1 cellular context compared by ENCODE assay signal in the genomic region with DNA sequence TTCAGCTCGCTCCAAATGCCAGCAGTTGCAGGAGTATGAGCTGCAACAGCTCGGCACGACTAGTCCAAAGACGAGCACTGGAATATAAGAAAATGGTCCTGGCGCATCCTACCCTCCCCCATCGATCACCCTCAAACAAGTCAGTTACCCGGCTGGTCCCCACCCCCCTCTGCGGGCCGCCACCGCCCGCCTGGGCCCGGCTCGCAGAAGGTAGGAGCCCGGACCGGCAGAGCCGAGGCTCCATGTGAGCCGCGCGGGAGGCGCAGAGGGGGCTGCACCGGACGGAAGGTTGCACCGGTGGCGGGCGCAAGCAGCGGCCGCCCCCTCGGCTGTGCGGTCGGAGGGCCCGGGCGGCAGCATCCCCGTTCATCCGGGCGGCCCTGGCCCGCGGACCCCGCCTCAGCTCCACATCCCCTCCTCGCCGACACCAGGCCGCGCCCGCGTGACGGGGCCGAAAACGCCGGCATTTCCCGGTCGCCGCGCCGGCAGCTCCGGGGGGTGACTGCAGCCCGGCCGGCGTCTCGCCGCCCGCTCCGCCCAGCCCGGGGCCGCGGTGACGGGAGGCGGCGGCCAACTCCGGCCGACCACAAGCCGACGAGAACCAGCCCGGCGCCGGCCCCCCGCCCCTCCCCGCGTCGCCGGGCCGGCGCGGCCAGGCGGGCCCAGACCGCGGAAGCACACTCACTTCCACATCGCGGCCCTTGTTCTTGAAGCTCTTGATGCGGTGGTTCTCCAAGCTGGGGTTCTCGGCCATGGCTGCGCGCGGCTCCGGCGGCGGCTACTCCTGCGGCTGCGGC.
TF ChIP-seq lines count a peak whose summit lies in the region.

No MANE protein-coding gene starts in this region.

TF ChIP-seq in K562, 482 proteins besides CTCF, POLR2A, EP300 and RAD21 (continued from another document):
- TF ChIP-seq, protein P1, sequence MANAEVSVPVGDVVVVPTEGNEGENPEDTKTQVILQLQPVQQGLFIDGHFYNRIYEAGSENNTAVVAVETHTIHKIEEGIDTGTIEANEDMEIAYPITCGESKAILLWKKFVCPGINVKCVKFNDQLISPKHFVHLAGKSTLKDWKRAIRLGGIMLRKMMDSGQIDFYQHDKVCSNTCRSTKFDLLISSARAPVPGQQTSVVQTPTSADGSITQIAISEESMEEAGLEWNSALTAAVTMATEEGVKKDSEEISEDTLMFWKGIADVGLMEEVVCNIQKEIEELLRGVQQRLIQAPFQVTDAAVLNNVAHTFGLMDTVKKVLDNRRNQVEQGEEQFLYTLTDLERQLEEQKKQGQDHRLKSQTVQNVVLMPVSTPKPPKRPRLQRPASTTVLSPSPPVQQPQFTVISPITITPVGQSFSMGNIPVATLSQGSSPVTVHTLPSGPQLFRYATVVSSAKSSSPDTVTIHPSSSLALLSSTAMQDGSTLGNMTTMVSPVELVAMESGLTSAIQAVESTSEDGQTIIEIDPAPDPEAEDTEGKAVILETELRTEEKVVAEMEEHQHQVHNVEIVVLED (CRISPR knock-in tag; IDR thresholded peaks at IDR 0.05), result no peak
- TF ChIP-seq RBFOX2 (IDR thresholded peaks at IDR 0.05; ENCODE audit: low read depth, low read length) (no peak; the same call in 1 of the 2 replicates), ZC3H8 (IDR thresholded peaks at IDR 0.05) (no peak), CHD1 (IDR thresholded peaks at IDR 0.05; ENCODE audit: low read length) (peak; percentile 59), RUNX1 (IDR thresholded peaks at IDR 0.05; ENCODE audit: low read depth) (no peak), SMAD2 (IDR thresholded peaks at IDR 0.05; ENCODE audit: low read depth, low read length) (no peak), CXXC5 (CRISPR knock-in tag; IDR thresholded peaks at IDR 0.05) (peak; percentile 3; the same call in 1 of the 2 replicates), HNRNPL (IDR thresholded peaks at IDR 0.05; ENCODE audit: low read depth, low read length) (no peak; the same call in 1 of the 2 replicates), ZBTB7A (IDR thresholded peaks at IDR 0.05; ENCODE audit: borderline replicate concordance, control insufficient read depth, low read depth, low read length) (peak; percentile 51; the same call in 1 of the 2 replicates), ZNF780A (CRISPR knock-in tag; IDR thresholded peaks at IDR 0.05) (no peak), YY1 (IDR thresholded peaks at IDR 0.05; ENCODE audit: borderline replicate concordance in 1 of 3, control insufficient read depth in 1 of 3, extremely low read depth in 1 of 3, insufficient read depth in 3 of 3, insufficient read length in 1 of 3, insufficient replicate concordance in 2 of 3, low read depth in 1 of 3, low read length in 2 of 3) (peak in 1 of 3 experiments; percentile 37), PURB (CRISPR knock-in tag; IDR thresholded peaks at IDR 0.05; ENCODE audit: low read depth) (no peak), BDP1 (IDR thresholded peaks at IDR 0.05; ENCODE audit: insufficient read depth, insufficient read length) (no peak), ZNF282 (CRISPR knock-in tag; IDR thresholded peaks at IDR 0.05) (no peak), ZNF143 (CRISPR knock-in tag; IDR thresholded peaks at IDR 0.05) (no peak), CREM (IDR thresholded peaks at IDR 0.05; ENCODE audit: low read depth) (no peak), NFRKB (IDR thresholded peaks at IDR 0.05; ENCODE audit: low read depth) (no peak), POLR2G (IDR thresholded peaks at IDR 0.05; ENCODE audit: low read depth, low read length) (peak; percentile 9; the same call in 1 of the 2 replicates)
- TF ChIP-seq, protein P2, sequence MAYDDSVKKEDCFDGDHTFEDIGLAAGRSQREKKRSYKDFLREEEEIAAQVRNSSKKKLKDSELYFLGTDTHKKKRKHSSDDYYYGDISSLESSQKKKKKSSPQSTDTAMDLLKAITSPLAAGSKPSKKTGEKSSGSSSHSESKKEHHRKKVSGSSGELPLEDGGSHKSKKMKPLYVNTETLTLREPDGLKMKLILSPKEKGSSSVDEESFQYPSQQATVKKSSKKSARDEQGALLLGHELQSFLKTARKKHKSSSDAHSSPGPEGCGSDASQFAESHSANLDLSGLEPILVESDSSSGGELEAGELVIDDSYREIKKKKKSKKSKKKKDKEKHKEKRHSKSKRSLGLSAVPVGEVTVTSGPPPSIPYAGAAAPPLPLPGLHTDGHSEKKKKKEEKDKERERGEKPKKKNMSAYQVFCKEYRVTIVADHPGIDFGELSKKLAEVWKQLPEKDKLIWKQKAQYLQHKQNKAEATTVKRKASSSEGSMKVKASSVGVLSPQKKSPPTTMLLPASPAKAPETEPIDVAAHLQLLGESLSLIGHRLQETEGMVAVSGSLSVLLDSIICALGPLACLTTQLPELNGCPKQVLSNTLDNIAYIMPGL (CRISPR knock-in tag; IDR thresholded peaks at IDR 0.05), result 0 out of 2 replicates have a peak, but pooled peaks have one; percentile 14
- TF ChIP-seq, protein P3, sequence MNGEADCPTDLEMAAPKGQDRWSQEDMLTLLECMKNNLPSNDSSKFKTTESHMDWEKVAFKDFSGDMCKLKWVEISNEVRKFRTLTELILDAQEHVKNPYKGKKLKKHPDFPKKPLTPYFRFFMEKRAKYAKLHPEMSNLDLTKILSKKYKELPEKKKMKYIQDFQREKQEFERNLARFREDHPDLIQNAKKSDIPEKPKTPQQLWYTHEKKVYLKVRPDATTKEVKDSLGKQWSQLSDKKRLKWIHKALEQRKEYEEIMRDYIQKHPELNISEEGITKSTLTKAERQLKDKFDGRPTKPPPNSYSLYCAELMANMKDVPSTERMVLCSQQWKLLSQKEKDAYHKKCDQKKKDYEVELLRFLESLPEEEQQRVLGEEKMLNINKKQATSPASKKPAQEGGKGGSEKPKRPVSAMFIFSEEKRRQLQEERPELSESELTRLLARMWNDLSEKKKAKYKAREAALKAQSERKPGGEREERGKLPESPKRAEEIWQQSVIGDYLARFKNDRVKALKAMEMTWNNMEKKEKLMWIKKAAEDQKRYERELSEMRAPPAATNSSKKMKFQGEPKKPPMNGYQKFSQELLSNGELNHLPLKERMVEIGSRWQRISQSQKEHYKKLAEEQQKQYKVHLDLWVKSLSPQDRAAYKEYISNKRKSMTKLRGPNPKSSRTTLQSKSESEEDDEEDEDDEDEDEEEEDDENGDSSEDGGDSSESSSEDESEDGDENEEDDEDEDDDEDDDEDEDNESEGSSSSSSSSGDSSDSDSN (IDR thresholded peaks at IDR 0.05; ENCODE audit: borderline replicate concordance in 1 of 2, low read depth in 2 of 2, low read length in 2 of 2), result peak in 1 of 2 experiments; percentile 72; a peak in 1 of 4 replicates
- TF ChIP-seq, protein P4, sequence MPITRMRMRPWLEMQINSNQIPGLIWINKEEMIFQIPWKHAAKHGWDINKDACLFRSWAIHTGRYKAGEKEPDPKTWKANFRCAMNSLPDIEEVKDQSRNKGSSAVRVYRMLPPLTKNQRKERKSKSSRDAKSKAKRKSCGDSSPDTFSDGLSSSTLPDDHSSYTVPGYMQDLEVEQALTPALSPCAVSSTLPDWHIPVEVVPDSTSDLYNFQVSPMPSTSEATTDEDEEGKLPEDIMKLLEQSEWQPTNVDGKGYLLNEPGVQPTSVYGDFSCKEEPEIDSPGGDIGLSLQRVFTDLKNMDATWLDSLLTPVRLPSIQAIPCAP (CRISPR knock-in tag; IDR thresholded peaks at IDR 0.05; ENCODE audit: borderline replicate concordance), result no peak
TF ChIP-seq in K562: peak in this region for 30.
